Comparison of ENCODE assay signal across 23 cellular contexts in the genomic region with DNA sequence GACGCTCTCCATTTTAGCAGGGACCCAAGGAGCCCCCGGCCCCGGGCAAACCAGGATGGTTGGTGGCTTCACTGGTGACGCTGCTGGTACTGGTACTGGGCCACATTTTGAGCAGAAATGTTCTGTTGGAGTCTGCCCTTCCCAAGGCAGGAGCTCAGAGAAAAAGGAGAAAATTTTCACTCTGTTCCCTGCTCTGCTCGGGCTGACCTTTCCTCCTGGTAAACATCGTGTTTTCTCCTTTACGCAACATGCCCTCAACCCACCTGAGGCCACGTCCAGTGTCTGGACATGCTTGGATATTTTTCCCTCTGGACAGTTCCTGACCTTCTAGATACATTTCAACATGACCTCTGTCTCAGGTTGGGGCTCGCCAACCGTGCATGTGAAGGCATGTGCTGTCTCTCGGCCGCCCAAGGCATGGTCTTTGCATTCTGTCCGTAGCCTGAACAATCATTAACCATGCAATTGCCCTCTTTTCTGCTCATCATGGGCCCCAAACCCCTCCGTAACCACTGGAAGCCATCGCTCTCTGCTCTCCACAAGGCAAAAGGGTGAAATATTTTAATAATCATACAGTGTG.
"Had no signal": no experiment of that assay in that cellular context is flagged by ENCODE, and none has a peak within 500 bp of the region (broad histone marks: within the 10 kb centered on the region; RNA-seq: fewer than 3 reads in every experiment).

No MANE protein-coding gene starts in this region.

- H3K27ac Mint-ChIP-seq: IgD-negative memory B cell had no signal

- DNase-seq: Kasumi-1, NCI-H1092, NCI-H1105 treated with DMSO at 0.1 percent for 48 hours, NCI-H1417 treated with DMSO at 0.1 percent for 48 hours, NCI-H146, NCI-H1694 treated with DMSO at 0.1 percent for 48 hours, NCI-H1930, NCI-H2081, NCI-H2107, NCI-H226, NCI-H446, NCI-H510A, NCI-H524 treated with DMSO at 0.1 percent for 48 hours, NCI-H69, NCI-H774, Right ventricle myocardium superior, RPMI8226, SK-N-SH, SW 1271 had no signal

- ATAC-seq: K562 had no signal

- H3K27me3 Mint-ChIP-seq: IgD-negative memory B cell had no signal

- H3K4me2 ChIP-seq: KMS-11, SK-N-SH had no signal

- H3K4me1 Mint-ChIP-seq: IgD-negative memory B cell had no signal

- H3K27ac ChIP-seq: KMS-11 had no signal

- H3K4me3 Mint-ChIP-seq: IgD-negative memory B cell had no signal

- FAIRE-seq: K562, RCC 7860 had no signal

- H3K9me3 ChIP-seq: SK-N-SH had no signal

- H3K4me3 ChIP-seq: K562 had no signal

- H3K9ac ChIP-seq: KMS-11, SK-N-SH had no signal
